20 cellular contexts compared by ENCODE assay signal in genomic region chr12:42323856-42324255, GRCh38. TPM values are rescaled to one million over a fixed set of nuclear protein-coding genes. Genes with fewer than 3 reads are reported as not detected.
DNase-seq lines count a peak whose midpoint lies in the region; ATAC-seq and TF ChIP-seq lines count a peak whose summit lies in the region.
"Had no signal": no experiment of that assay in that cellular context is flagged by ENCODE, and none has a peak within 500 bp of the region (broad histone marks: within the 10 kb centered on the region; RNA-seq: fewer than 3 reads in every experiment).

No MANE protein-coding gene starts in this region.

- TF ChIP-seq CTCF in body of pancreas (IDR thresholded peaks at IDR 0.05) = no peak
- TF ChIP-seq CTCF in nephron (IDR thresholded peaks at IDR 0.05; ENCODE audit: unreplicated experiment in 3 of 3) = no peak
- TF ChIP-seq CTCF in progenitor cell of endocrine pancreas (IDR thresholded peaks at IDR 0.05; ENCODE audit: unreplicated experiment) = no peak
- no peak for TF ChIP-seq CTCF in right atrium auricular region (IDR thresholded peaks at IDR 0.05)

- H3K9me3 ChIP-seq in body of pancreas (no peaks in the 10 kb centered on the region), right atrium auricular region (no peaks in the 10 kb centered on the region)
- H3K9me3 ChIP-seq: A549 had no signal

- peak; percentile 28 for DNase-seq in activated CD4-positive, alpha-beta T cell treated with anti-CD3 and anti-CD28 coated beads, Interleukin-2, amount 10 ng/mL, durations not matched to agents 24 days and 14 days
- no peak for DNase-seq in activated CD4-positive, alpha-beta T cell treated with anti-CD3 and anti-CD28 coated beads for 1 hour
- DNase-seq in body of pancreas = peak in 1 of 4 donors; percentile 5
- DNase-seq in progenitor cell of endocrine pancreas (ENCODE audit: low spot score, unreplicated experiment) = no peak
- no peak for DNase-seq in right atrium auricular region (ENCODE audit: low spot score)
- DNase-seq in central memory CD4-positive, alpha-beta T cell = no peak
- DNase-seq: 8988T; C1 segment of cervical spinal cord; Calu3; CD4-positive, alpha-beta memory T cell; COR-L47; DMS53; DMS79 treated with DMSO at 0.1 percent for 48 hours; GF-D8; GM23248; H7; HCEC 1CT had no signal

- H3K27ac ChIP-seq in body of pancreas = peak overlapping the region in 2 of 4 donors; percentile 28 to 52
- H3K27ac ChIP-seq in right atrium auricular region = no peak overlapping the region
- H3K27ac ChIP-seq: A549, GM23248 had no signal

- peaks cover 44% of the 10 kb centered on the region for H3K4me1 ChIP-seq in body of pancreas
- peaks cover 0 to 25% of the 10 kb centered on the region in 2 donors for H3K4me1 ChIP-seq in right atrium auricular region

- H3K27ac Mint-ChIP-seq in activated CD4-positive, alpha-beta T cell treated with anti-CD3 and anti-CD28 coated beads, Interleukin-2, amount 10 ng/mL, durations not matched to agents 24 days and 14 days = no peak overlapping the region
- H3K27ac Mint-ChIP-seq in nephron = no peak overlapping the region
- no peak overlapping the region for H3K27ac Mint-ChIP-seq in progenitor cell of endocrine pancreas

- no peaks in the 10 kb centered on the region for H3K9me3 Mint-ChIP-seq in activated CD4-positive, alpha-beta T cell treated with anti-CD3 and anti-CD28 coated beads, Interleukin-2, amount 10 ng/mL, durations not matched to agents 24 days and 14 days
- H3K9me3 Mint-ChIP-seq in nephron = no peaks in the 10 kb centered on the region
- no peaks in the 10 kb centered on the region for H3K9me3 Mint-ChIP-seq in progenitor cell of endocrine pancreas (ENCODE audit: low read depth)

- H3K4me3 Mint-ChIP-seq in activated CD4-positive, alpha-beta T cell treated with anti-CD3 and anti-CD28 coated beads, Interleukin-2, amount 10 ng/mL, durations not matched to agents 24 days and 14 days = no peak overlapping the region
- H3K4me3 Mint-ChIP-seq in nephron (peak overlapping the region in 2 of 3 experiments; percentile 13 to 27), progenitor cell of endocrine pancreas (ENCODE audit: low read depth) (peak overlapping the region; percentile 31)

- H3K4me1 Mint-ChIP-seq in activated CD4-positive, alpha-beta T cell treated with anti-CD3 and anti-CD28 coated beads, Interleukin-2, amount 10 ng/mL, durations not matched to agents 24 days and 14 days = peaks cover 20% of the 10 kb centered on the region
- H3K4me1 Mint-ChIP-seq in nephron (peaks cover 20% of the 10 kb centered on the region), progenitor cell of endocrine pancreas (ENCODE audit: low read depth) (peaks cover 26% of the 10 kb centered on the region)

- WGBS in body of pancreas, 2 donors = 22 to 34% methylated on average over 6 of the region's 6 CpGs

- H3K4me3 ChIP-seq in body of pancreas (no peak overlapping the region), right atrium auricular region (no peak overlapping the region)
- H3K4me3 ChIP-seq: A549, GM23248 had no signal

- H3K36me3 Mint-ChIP-seq in activated CD4-positive, alpha-beta T cell treated with anti-CD3 and anti-CD28 coated beads, Interleukin-2, amount 10 ng/mL, durations not matched to agents 24 days and 14 days (ENCODE audit: low read depth) = peaks cover 22% of the 10 kb centered on the region
- peaks cover 30% of the 10 kb centered on the region for H3K36me3 Mint-ChIP-seq in nephron (ENCODE audit: low read depth)
- peaks cover 24% of the 10 kb centered on the region for H3K36me3 Mint-ChIP-seq in progenitor cell of endocrine pancreas (ENCODE audit: insufficient read depth)

- no peak for TF ChIP-seq POLR2A in body of pancreas (IDR thresholded peaks at IDR 0.05)

- H3K27me3 Mint-ChIP-seq in activated CD4-positive, alpha-beta T cell treated with anti-CD3 and anti-CD28 coated beads, Interleukin-2, amount 10 ng/mL, durations not matched to agents 24 days and 14 days = no peaks in the 10 kb centered on the region
- H3K27me3 Mint-ChIP-seq in nephron (ENCODE audit: low read depth) = no peaks in the 10 kb centered on the region
- peaks cover 5% of the 10 kb centered on the region for H3K27me3 Mint-ChIP-seq in progenitor cell of endocrine pancreas
- H3K27me3 Mint-ChIP-seq: CD4-positive, alpha-beta memory T cell had no signal

- H3K27me3 ChIP-seq in body of pancreas = no peaks in the 10 kb centered on the region
- H3K27me3 ChIP-seq in right atrium auricular region = no peaks in the 10 kb centered on the region

- H3K36me3 ChIP-seq in body of pancreas (replicated peaks in 1 of 2; ENCODE audit: insufficient read depth in 1 of 2, low read depth in 2 of 2) (no peaks in the 10 kb centered on the region), right atrium auricular region (no peaks in the 10 kb centered on the region)

- ATAC-seq in body of pancreas (peak; percentile 51), GM21526 (IDR thresholded peaks at IDR 0.05; ENCODE audit: low FRiP score, unreplicated experiment) (no peak)
- ATAC-seq: A549 had no signal

- intact Hi-C loops in activated CD4-positive, alpha-beta T cell treated with anti-CD3 and anti-CD28 coated beads, Interleukin-2, amount 10 ng/mL, durations not matched to agents 24 days and 14 days (cut with micrococcal nuclease) = no loop called here
- intact Hi-C loops in body of pancreas (cut with DNase I) = no loop called here

RNA-seq across cellular contexts. Expression of gene ZCRB1, which starts 2.0 kb away (rescaled TPM):
- total RNA-seq in activated CD4-positive, alpha-beta T cell treated with anti-CD3 and anti-CD28 coated beads, Interleukin-2, amount 10 ng/mL, durations not matched to agents 24 days and 14 days = 55.8 and 62.0 TPM in 2 replicates
- 10 to 100 TPM; 32.2 to 80.8 TPM for total RNA-seq in body of pancreas
- 50.4 and 54.5 TPM in 2 replicates for total RNA-seq in progenitor cell of endocrine pancreas
- 10 to 100 TPM; 22.7 to 50.2 TPM for total RNA-seq in right atrium auricular region

RNA-seq across cellular contexts. Expression of gene PPHLN1, which starts 2.1 kb away (rescaled TPM):
- 92.3 and 97.5 TPM in 2 replicates for total RNA-seq in activated CD4-positive, alpha-beta T cell treated with anti-CD3 and anti-CD28 coated beads, Interleukin-2, amount 10 ng/mL, durations not matched to agents 24 days and 14 days
- total RNA-seq in body of pancreas (10 to 100 TPM; 20.8 to 30.1 TPM), progenitor cell of endocrine pancreas (62.1 and 62.2 TPM in 2 replicates), right atrium auricular region (10 to 100 TPM; 36.6 to 46.6 TPM)
